In genomic region chr16:49183911-49184310, GRCh38 we compare ENCODE assay signal across 11 cellular contexts.
DNase-seq lines count a peak whose midpoint lies in the region; ATAC-seq and TF ChIP-seq lines count a peak whose summit lies in the region.
"Had no signal": no experiment of that assay in that cellular context is flagged by ENCODE, and none has a peak within 500 bp of the region (broad histone marks: within the 10 kb centered on the region; RNA-seq: fewer than 3 reads in every experiment).

No MANE protein-coding gene starts in this region.

- no peak overlapping the region for H2AFZ ChIP-seq in GM23338
- H2AFZ ChIP-seq in hepatocyte = no peak overlapping the region

- no peaks in the 10 kb centered on the region for H3K27me3 Mint-ChIP-seq in GM23338 (ENCODE audit: insufficient read depth, low read depth, poor library complexity)

- H3F3A ChIP-seq in GM23338 (replicated peaks; ENCODE audit: low read depth) = no peaks in the 10 kb centered on the region

- H3K27me3 ChIP-seq in GM23338 (ENCODE audit: insufficient read depth) = no peaks in the 10 kb centered on the region
- peaks cover 6% of the 10 kb centered on the region for H3K27me3 ChIP-seq in hepatocyte
- no peaks in the 10 kb centered on the region for H3K27me3 ChIP-seq in tibial nerve
- H3K27me3 ChIP-seq in suprapubic skin = peaks cover 4% of the 10 kb centered on the region

- TF ChIP-seq POLR2A in tibial nerve (IDR thresholded peaks at IDR 0.05) (no peak), suprapubic skin (IDR thresholded peaks at IDR 0.05) (no peak)

- H3K4me1 Mint-ChIP-seq in GM23338 = peaks cover 19% of the 10 kb centered on the region
- H3K4me1 Mint-ChIP-seq: activated naive CD4-positive, alpha-beta T cell treated with anti-CD3 and anti-CD28 coated beads, Interleukin-2, amount 50 U/mL, for 24 hours; stimulated activated naive B cell treated with anti-CD40 and anti-IgM and Interleukin-4, amounts not matched to agents 10 μg/mL and 1 μg/mL and 100 μg/mL, for 72 hours had no signal

- ATAC-seq in GM23338 = peak; percentile 95
- no peak for ATAC-seq in GM21526 (IDR thresholded peaks at IDR 0.05; ENCODE audit: low FRiP score, unreplicated experiment)
- ATAC-seq: gastrocnemius medialis had no signal

- H3K9me3 ChIP-seq in hepatocyte (ENCODE audit: low read depth) (no peaks in the 10 kb centered on the region), tibial nerve (peaks cover 0 to 8% (median 0%) of the 10 kb centered on the region in 4 donors), suprapubic skin (peaks cover 11% of the 10 kb centered on the region)
- H3K9me3 ChIP-seq: gastrocnemius medialis had no signal

- TF ChIP-seq CTCF in GM23338 (conservative IDR thresholded peaks at IDR 0.05; ENCODE audit: low read depth in 2 of 2) (peak; percentile 67 to 70), hepatocyte (IDR thresholded peaks at IDR 0.05; ENCODE audit: poor library complexity) (peak; percentile 40), tibial nerve (IDR thresholded peaks at IDR 0.05) (no peak), suprapubic skin (IDR thresholded peaks at IDR 0.05) (no peak)

- H3K4me3 ChIP-seq in GM23338 = no peak overlapping the region
- H3K4me3 ChIP-seq in hepatocyte = no peak overlapping the region
- H3K4me3 ChIP-seq in tibial nerve = no peak overlapping the region
- H3K4me3 ChIP-seq in suprapubic skin = no peak overlapping the region
- H3K4me3 ChIP-seq: gastrocnemius medialis had no signal

- no peak overlapping the region for H3K4me3 Mint-ChIP-seq in GM23338
- H3K4me3 Mint-ChIP-seq: activated naive CD4-positive, alpha-beta T cell treated with anti-CD3 and anti-CD28 coated beads, Interleukin-2, amount 50 U/mL, for 24 hours; stimulated activated naive B cell treated with anti-CD40 and anti-IgM and Interleukin-4, amounts not matched to agents 10 μg/mL and 1 μg/mL and 100 μg/mL, for 72 hours had no signal

- WGBS in hepatocyte (ENCODE audit: low lambda C conversion rate, missing lambda C conversion rate) = 28% methylated on average over 5 of the region's 5 CpGs
- WGBS in tibial nerve, 2 donors = 19 to 23% methylated on average over 5 of the region's 5 CpGs
- 16% methylated on average over 5 of the region's 5 CpGs for WGBS in suprapubic skin

- H3K79me2 ChIP-seq in GM23338 (replicated peaks; ENCODE audit: insufficient read depth) (no peaks in the 10 kb centered on the region), hepatocyte (no peaks in the 10 kb centered on the region)

- no peaks in the 10 kb centered on the region for H3K9me2 ChIP-seq in GM23338 (ENCODE audit: insufficient read depth)
- no peaks in the 10 kb centered on the region for H3K9me2 ChIP-seq in hepatocyte (replicated peaks; ENCODE audit: insufficient read depth)

- H3K27ac ChIP-seq in GM23338 (ENCODE audit: low read depth) = no peak overlapping the region
- no peak overlapping the region for H3K27ac ChIP-seq in hepatocyte
- no peak overlapping the region for H3K27ac ChIP-seq in tibial nerve
- H3K27ac ChIP-seq in suprapubic skin = no peak overlapping the region
- H3K27ac ChIP-seq: gastrocnemius medialis had no signal

- H4K20me1 ChIP-seq in GM23338 (replicated peaks; ENCODE audit: insufficient read depth) = no peaks in the 10 kb centered on the region
- H4K20me1 ChIP-seq in hepatocyte (ENCODE audit: insufficient read depth, poor library complexity, severe bottlenecking) = no peaks in the 10 kb centered on the region

- TF ChIP-seq EP300 in tibial nerve (IDR thresholded peaks at IDR 0.05) = no peak
- no peak for TF ChIP-seq EP300 in suprapubic skin (IDR thresholded peaks at IDR 0.05)

- H3K4me1 ChIP-seq in GM23338 (ENCODE audit: insufficient read depth) (peaks cover 9% of the 10 kb centered on the region; the same call in 1 of the 2 replicates), hepatocyte (ENCODE audit: insufficient read depth) (peaks cover 4% of the 10 kb centered on the region), tibial nerve (no peaks in the 10 kb centered on the region), suprapubic skin (no peaks in the 10 kb centered on the region)
- H3K4me1 ChIP-seq: gastrocnemius medialis had no signal

- no peaks in the 10 kb centered on the region for H3K36me3 Mint-ChIP-seq in GM23338 (ENCODE audit: low read depth)
- H3K36me3 Mint-ChIP-seq: activated naive CD4-positive, alpha-beta T cell treated with anti-CD3 and anti-CD28 coated beads, Interleukin-2, amount 50 U/mL, for 24 hours; stimulated activated naive B cell treated with anti-CD40 and anti-IgM and Interleukin-4, amounts not matched to agents 10 μg/mL and 1 μg/mL and 100 μg/mL, for 72 hours had no signal

- DNase-seq in D341Med (ENCODE audit: low spot score) (peak; percentile 29), GM23338 (ENCODE audit: low spot score) (peak; percentile 81), NCI-H82 (lab: John Stamatoyannopoulos, UW) (peak; percentile 65), hepatocyte (ENCODE audit: low spot score) (peak; percentile 49), tibial nerve (ENCODE audit: low spot score in 2 of 2) (no peak), suprapubic skin (ENCODE audit: low spot score in 2 of 2) (no peak), T-helper 1 cell (no peak)
- DNase-seq: gastrocnemius medialis; stimulated activated naive B cell treated with anti-CD40 and anti-IgM and Interleukin-4, amounts not matched to agents 10 μg/mL and 1 μg/mL and 100 μg/mL, for 72 hours had no signal

- H3K4me2 ChIP-seq in GM23338 = no peak overlapping the region
- no peak overlapping the region for H3K4me2 ChIP-seq in hepatocyte

- no peaks in the 10 kb centered on the region; the same call in 2 of the 3 replicates for H3K9me3 Mint-ChIP-seq in GM23338
- H3K9me3 Mint-ChIP-seq: activated naive CD4-positive, alpha-beta T cell treated with anti-CD3 and anti-CD28 coated beads, Interleukin-2, amount 50 U/mL, for 24 hours had no signal

- H3K36me3 ChIP-seq in GM23338 (ENCODE audit: insufficient read depth) = no peaks in the 10 kb centered on the region
- H3K36me3 ChIP-seq in hepatocyte (replicated peaks; ENCODE audit: insufficient read depth, low read depth) = no peaks in the 10 kb centered on the region
- H3K36me3 ChIP-seq in tibial nerve = no peaks in the 10 kb centered on the region
- no peaks in the 10 kb centered on the region for H3K36me3 ChIP-seq in suprapubic skin
- H3K36me3 ChIP-seq: gastrocnemius medialis had no signal

- H3K27ac Mint-ChIP-seq in GM23338 = no peak overlapping the region
- H3K27ac Mint-ChIP-seq: activated naive CD4-positive, alpha-beta T cell treated with anti-CD3 and anti-CD28 coated beads, Interleukin-2, amount 50 U/mL, for 24 hours; stimulated activated naive B cell treated with anti-CD40 and anti-IgM and Interleukin-4, amounts not matched to agents 10 μg/mL and 1 μg/mL and 100 μg/mL, for 72 hours had no signal

TF ChIP-seq in GM23338, 12 proteins besides CTCF, POLR2A, EP300 and RAD21 (continues in another document):
- TF ChIP-seq STAT1 (IDR thresholded peaks at IDR 0.05; ENCODE audit: unreplicated experiment) = no peak
- TF ChIP-seq EZH2phosphoT487 (IDR thresholded peaks at IDR 0.05; ENCODE audit: unreplicated experiment) = no peak

Comparison
In these comparisons a context has a peak if more than half of its experiments do, and no peak if none do; other contexts are left out.
1. DNase-seq: peak in D341Med (single experiment), GM23338 (single experiment), NCI-H82 (single experiment) and hepatocyte (single experiment); none in tibial nerve (0 of 2), suprapubic skin (0 of 2) and T-helper 1 cell (0 of 5).
2. CTCF ChIP-seq: peak in GM23338 (2 of 2) and hepatocyte (single experiment); none in tibial nerve (0 of 5) and suprapubic skin (0 of 2).